In the genomic region with DNA sequence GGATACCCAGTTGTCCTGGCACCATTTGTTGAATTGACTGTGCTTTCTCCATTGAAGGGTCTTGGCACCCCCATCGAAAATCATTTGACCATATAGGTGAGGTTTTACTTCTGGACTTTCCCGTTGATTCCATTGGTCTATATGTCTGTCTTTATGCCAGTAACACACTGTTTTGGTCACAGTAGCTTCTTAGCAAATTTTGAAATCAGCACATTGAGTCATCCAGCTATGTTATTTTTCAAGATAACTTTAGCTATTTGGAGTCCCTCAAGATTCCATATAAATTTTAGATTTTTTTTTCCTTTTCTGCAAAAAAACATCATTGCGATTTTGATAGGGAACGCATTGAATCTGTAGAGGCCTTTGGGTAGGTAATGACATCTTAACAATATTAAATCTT, we compare ENCODE assay signal across 27 cellular contexts.
"Had no signal": no experiment of that assay in that cellular context is flagged by ENCODE, and none has a peak within 500 bp of the region (broad histone marks: within the 10 kb centered on the region; RNA-seq: fewer than 3 reads in every experiment).

No MANE protein-coding gene starts in this region.

- H3K4me3 ChIP-seq: adrenal gland, breast epithelium, coronary artery, gastrocnemius medialis, left ventricle myocardium inferior, lung, neural progenitor cell, right atrium auricular region, spleen, tibial nerve had no signal

- DNase-seq: activated CD4-positive, alpha-beta T cell treated with anti-CD3 and anti-CD28 coated beads for 4 hours; activated CD4-positive, alpha-beta T cell treated with anti-CD3 and anti-CD28 coated beads, Interleukin-2, amount 50 U/mL, for 4 hours; activated naive CD4-positive, alpha-beta T cell; activated T-cell treated with anti-CD3 and anti-CD28 coated beads for 4 hours; activated T-cell treated with anti-CD3 and anti-CD28 coated beads, Interleukin-2, amount 50 U/mL, for 72 hours; adrenal gland; cerebellar nuclear complex; effector memory CD8-positive, alpha-beta T cell; erythroblast; gastrocnemius medialis; glutamatergic neuron; islet precursor cell; left ventricle myocardium inferior; mesendoderm; natural killer cell; occipital lobe; spleen; stimulated activated naive CD4-positive, alpha-beta T cell; T-helper 1 cell had no signal

- H3K9me3 ChIP-seq: adrenal gland, breast epithelium, gastrocnemius medialis, left ventricle myocardium inferior, right atrium auricular region, spleen, tibial nerve had no signal

- H3K27me3 ChIP-seq: adrenal gland, breast epithelium, gastrocnemius medialis, neural progenitor cell, right atrium auricular region, spleen, tibial nerve had no signal

- H3K36me3 ChIP-seq: adrenal gland, breast epithelium, gastrocnemius medialis, left ventricle myocardium inferior, neural progenitor cell, right atrium auricular region, spleen, tibial nerve had no signal

- H2AFZ ChIP-seq: neural progenitor cell had no signal

- H3K27ac ChIP-seq: adrenal gland, breast epithelium, coronary artery, gastrocnemius medialis, left ventricle myocardium inferior, neural progenitor cell, right atrium auricular region, spleen, tibial nerve, VCaP had no signal

- H3K9me3 Mint-ChIP-seq: effector memory CD8-positive, alpha-beta T cell; natural killer cell; neural progenitor cell had no signal

- H3K4me1 ChIP-seq: adrenal gland, breast epithelium, gastrocnemius medialis, left ventricle myocardium inferior, right atrium auricular region, spleen, tibial nerve had no signal

- H3K27me3 Mint-ChIP-seq: activated naive CD8-positive, alpha-beta T cell; effector memory CD8-positive, alpha-beta T cell had no signal

- H3K4me3 Mint-ChIP-seq: activated naive CD8-positive, alpha-beta T cell; activated T-cell treated with anti-CD3 and anti-CD28 coated beads, Interleukin-2, amount 50 U/mL, for 72 hours; effector memory CD8-positive, alpha-beta T cell; natural killer cell; neural progenitor cell had no signal

- H3K4me2 ChIP-seq: neural progenitor cell had no signal

- H3K9ac ChIP-seq: neural progenitor cell had no signal

- H3K36me3 Mint-ChIP-seq: natural killer cell, neural progenitor cell had no signal

- H3K27ac Mint-ChIP-seq: activated naive CD8-positive, alpha-beta T cell; activated T-cell treated with anti-CD3 and anti-CD28 coated beads, Interleukin-2, amount 50 U/mL, for 72 hours; effector memory CD8-positive, alpha-beta T cell; natural killer cell; neural progenitor cell had no signal

- H3K4me1 Mint-ChIP-seq: natural killer cell had no signal
